Comparison of ENCODE assay signal across 9 cellular contexts in genomic region chr3:185537369-185537970, GRCh38. TPM values are rescaled to one million over a fixed set of nuclear protein-coding genes. Genes with fewer than 3 reads are reported as not detected.
DNase-seq lines count a peak whose midpoint lies in the region; ATAC-seq and TF ChIP-seq lines count a peak whose summit lies in the region.
"Had no signal": no experiment of that assay in that cellular context is flagged by ENCODE, and none has a peak within 500 bp of the region (broad histone marks: within the 10 kb centered on the region; RNA-seq: fewer than 3 reads in every experiment).

No MANE protein-coding gene starts in this region.

- H3K36me3 ChIP-seq in kidney epithelial cell (ENCODE audit: control insufficient read depth, insufficient read depth, low read length), result no peaks in the 10 kb centered on the region
- H3K36me3 ChIP-seq: neutrophil had no signal

- H3K27me3 Mint-ChIP-seq in stimulated activated naive CD8-positive, alpha-beta T cell treated with anti-CD3 and anti-CD28 coated beads, Interleukin-15, amount 100 ng/mL, for 72 hours, result peaks cover 7% of the 10 kb centered on the region

- no peak overlapping the region for H3K4me3 ChIP-seq in kidney epithelial cell (ENCODE audit: low read depth, low read length)

- no peaks in the 10 kb centered on the region for H3K27me3 ChIP-seq in kidney epithelial cell (ENCODE audit: control insufficient read depth, insufficient read depth, low read length)
- H3K27me3 ChIP-seq: neutrophil had no signal

- DNase-seq in stimulated activated naive CD4-positive, alpha-beta T cell treated with Interleukin-2 at 50 U/mL for 16 hours (lab: John Stamatoyannopoulos, UW), result peak; percentile 12
- no peak for DNase-seq in stimulated activated naive CD4-positive, alpha-beta T cell (lab: John Stamatoyannopoulos, UW)
- DNase-seq in MV-4-11 (lab: John Stamatoyannopoulos, UW), result peak; percentile 100
- peak; percentile 14 for DNase-seq in activated naive CD4-positive, alpha-beta T cell treated with anti-CD3 and anti-CD28 coated beads, Interleukin-2, amount 50 U/mL, for 16 hours
- DNase-seq in kidney epithelial cell (ENCODE audit: low read depth), result peak; percentile 100
- peak; percentile 10 to 48 for DNase-seq in stimulated activated naive CD8-positive, alpha-beta T cell treated with anti-CD3 and anti-CD28 coated beads, Interleukin-15, amount 100 ng/mL, for 72 hours
- no peak for DNase-seq in superior temporal gyrus (ENCODE audit: extremely low spot score)

- peaks cover 11% of the 10 kb centered on the region for H3K4me1 Mint-ChIP-seq in stimulated activated naive CD8-positive, alpha-beta T cell treated with anti-CD3 and anti-CD28 coated beads, Interleukin-15, amount 100 ng/mL, for 72 hours

- peak overlapping the region; percentile 34 to 70 for H3K4me3 Mint-ChIP-seq in stimulated activated naive CD8-positive, alpha-beta T cell treated with anti-CD3 and anti-CD28 coated beads, Interleukin-15, amount 100 ng/mL, for 72 hours

- no peak for TF ChIP-seq CTCF in kidney epithelial cell (IDR thresholded peaks at IDR 0.05; ENCODE audit: insufficient read depth, low read length, poor library complexity, severe bottlenecking)

- peak overlapping the region; percentile 54 to 88 for H3K27ac Mint-ChIP-seq in stimulated activated naive CD8-positive, alpha-beta T cell treated with anti-CD3 and anti-CD28 coated beads, Interleukin-15, amount 100 ng/mL, for 72 hours

- peak; percentile 99 for ATAC-seq in HG02623 (IDR thresholded peaks at IDR 0.05; ENCODE audit: unreplicated experiment)
- ATAC-seq in stimulated activated naive CD8-positive, alpha-beta T cell treated with anti-CD3 and anti-CD28 coated beads, Interleukin-15, amount 100 ng/mL, for 72 hours, result peak; percentile 99

- peaks cover 0 to 5% of the 10 kb centered on the region in 2 donors for H3K9me3 Mint-ChIP-seq in stimulated activated naive CD8-positive, alpha-beta T cell treated with anti-CD3 and anti-CD28 coated beads, Interleukin-15, amount 100 ng/mL, for 72 hours

RNA-seq across cellular contexts. Expression of gene LIPH, which starts 14.9 kb away (rescaled TPM):
- 2.5 and 4.3 TPM in 2 replicates for total RNA-seq in kidney epithelial cell

RNA-seq across cellular contexts. Expression of gene TMEM41A, which starts 38.6 kb away (rescaled TPM):
- total RNA-seq in kidney epithelial cell, result 22.1 and 27.7 TPM in 2 replicates

RNA-seq across cellular contexts. Expression of gene SENP2, which starts 48.6 kb away (rescaled TPM):
- total RNA-seq in kidney epithelial cell, result 18.5 and 22.3 TPM in 2 replicates

Comparison
In these comparisons a context has a peak if more than half of its experiments do, and no peak if none do; other contexts are left out.
1. DNase-seq: peak in stimulated activated naive CD4-positive, alpha-beta T cell treated with Interleukin-2 at 50 U/mL for 16 hours (single experiment), MV-4-11 (single experiment), activated naive CD4-positive, alpha-beta T cell treated with anti-CD3 and anti-CD28 coated beads, Interleukin-2, amount 50 U/mL, for 16 hours (single experiment), kidney epithelial cell (single experiment) and stimulated activated naive CD8-positive, alpha-beta T cell treated with anti-CD3 and anti-CD28 coated beads, Interleukin-15, amount 100 ng/mL, for 72 hours (2 of 2); none in stimulated activated naive CD4-positive, alpha-beta T cell (0 of 6) and superior temporal gyrus (single experiment).